In the genomic region with DNA sequence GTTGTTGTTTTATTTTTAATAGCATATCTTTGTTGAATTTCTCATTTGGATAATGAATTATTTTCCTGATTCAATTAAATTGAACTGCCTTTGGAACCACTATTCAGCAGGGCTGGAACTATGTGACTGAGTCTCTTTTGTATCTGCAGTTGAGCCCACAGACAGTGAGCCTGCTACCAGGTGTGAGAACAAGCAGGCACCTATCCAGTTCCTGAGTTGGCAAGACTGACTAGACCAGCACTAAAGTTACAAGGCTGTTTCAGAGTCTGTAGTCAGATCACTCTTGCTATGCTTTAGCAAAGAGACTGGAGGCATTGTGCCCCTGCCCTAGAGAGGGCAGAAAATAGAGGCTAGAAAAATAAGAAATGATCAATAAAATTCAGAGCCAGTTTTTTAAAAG, we compare ENCODE assay signal across 23 cellular contexts.
"Had no signal": no experiment of that assay in that cellular context is flagged by ENCODE, and none has a peak within 500 bp of the region (broad histone marks: within the 10 kb centered on the region; RNA-seq: fewer than 3 reads in every experiment).

No MANE protein-coding gene starts in this region.

- H3K36me3 ChIP-seq: colonic mucosa, esophagus squamous epithelium, gastrocnemius medialis, heart right ventricle, left lung, lower lobe of right lung had no signal

- H3K4me1 ChIP-seq: colonic mucosa, esophagus squamous epithelium, gastrocnemius medialis, heart right ventricle, left lung, lower lobe of right lung had no signal

- DNase-seq: colonic mucosa; cortex of kidney; effector CD8-positive, alpha-beta T cell; effector memory CD8-positive, alpha-beta T cell; endodermal cell; erythroblast; esophagus squamous epithelium; foreskin fibroblast; foreskin melanocyte; gastrocnemius medialis; glutamatergic neuron; head of caudate nucleus; heart right ventricle; hippocampal formation; left cardiac atrium; left lung; left ventricle myocardium superior; lower lobe of right lung; mesenchymal stem cell had no signal

- H3K27me3 ChIP-seq: colonic mucosa, esophagus squamous epithelium, gastrocnemius medialis, heart right ventricle, left lung had no signal

- H3K4me3 ChIP-seq: colonic mucosa, esophagus squamous epithelium, gastrocnemius medialis, heart right ventricle, left lung, lower lobe of right lung had no signal

- ATAC-seq: effector memory CD8-positive, alpha-beta T cell; esophagus mucosa; gastrocnemius medialis; heart right ventricle; left cardiac atrium; left lung; left ventricle myocardium superior; lower lobe of right lung had no signal

- FAIRE-seq: islet of Langerhans, keratinocyte had no signal

- H3K27ac ChIP-seq: colonic mucosa, epithelial cell of prostate, esophagus squamous epithelium, gastrocnemius medialis, heart right ventricle, left lung, lower lobe of right lung had no signal

- H3K9me3 ChIP-seq: colonic mucosa, gastrocnemius medialis had no signal
